ENCODE assay signal across 1 cellular context in genomic region chr9:34379334-34380033, GRCh38.
TF ChIP-seq lines count a peak whose summit lies in the region.

No MANE protein-coding gene starts in this region.

TF ChIP-seq in HepG2, 621 proteins besides CTCF, POLR2A, EP300 and RAD21 (continued from another document and continues in another):
- TF ChIP-seq ZNF574 (CRISPR knock-in tag; IDR thresholded peaks at IDR 0.05): no peak
- TF ChIP-seq REXO4 (CRISPR knock-in tag; IDR thresholded peaks at IDR 0.05; ENCODE audit: borderline replicate concordance): no peak
- TF ChIP-seq FUBP1 (CRISPR knock-in tag; IDR thresholded peaks at IDR 0.05; ENCODE audit: borderline replicate concordance): no peak
- TF ChIP-seq ZNF83 (CRISPR knock-in tag; IDR thresholded peaks at IDR 0.05; ENCODE audit: borderline replicate concordance): no peak
- no peak for TF ChIP-seq FIP1L1 (IDR thresholded peaks at IDR 0.05; ENCODE audit: borderline replicate concordance, insufficient read depth, low read depth, low read length)
- TF ChIP-seq CENPT (CRISPR knock-in tag; IDR thresholded peaks at IDR 0.05; ENCODE audit: low read depth): no peak
- TF ChIP-seq SATB2 (CRISPR knock-in tag; IDR thresholded peaks at IDR 0.05): no peak
- TF ChIP-seq ZNF138 (CRISPR knock-in tag; IDR thresholded peaks at IDR 0.05; ENCODE audit: low read depth): no peak
- no peak; the same call in 1 of the 2 replicates for TF ChIP-seq ZNF335 (CRISPR knock-in tag; IDR thresholded peaks at IDR 0.05)
- peak; percentile 75; the same call in 1 of the 2 replicates for TF ChIP-seq ZSCAN29 (CRISPR knock-in tag; conservative IDR thresholded peaks at IDR 0.05)
- no peak for TF ChIP-seq CEBPB (IDR thresholded peaks at IDR 0.05; ENCODE audit: borderline replicate concordance, low read depth, low read length)
- TF ChIP-seq ZBTB46 (CRISPR knock-in tag; IDR thresholded peaks at IDR 0.05; ENCODE audit: borderline replicate concordance): no peak
- peak; percentile 49 for TF ChIP-seq ERF (CRISPR knock-in tag; IDR thresholded peaks at IDR 0.05)
- TF ChIP-seq MXD1 (CRISPR knock-in tag; IDR thresholded peaks at IDR 0.05): no peak
- 0 out of 2 replicates have a peak, but pooled peaks have one; percentile 54 for TF ChIP-seq ZNF280D (CRISPR knock-in tag; IDR thresholded peaks at IDR 0.05)
- TF ChIP-seq RORA (CRISPR knock-in tag; IDR thresholded peaks at IDR 0.05): no peak
- no peak for TF ChIP-seq ZNF589 (CRISPR knock-in tag; conservative IDR thresholded peaks at IDR 0.05)
- TF ChIP-seq ZNF232 (CRISPR knock-in tag; IDR thresholded peaks at IDR 0.05; ENCODE audit: borderline replicate concordance): 0 out of 2 replicates have a peak, but pooled peaks have one; percentile 71
- no peak for TF ChIP-seq PRDM15 (CRISPR knock-in tag; IDR thresholded peaks at IDR 0.05)
- no peak for TF ChIP-seq ZNF609 (CRISPR knock-in tag; IDR thresholded peaks at IDR 0.05; ENCODE audit: borderline replicate concordance)
- no peak for TF ChIP-seq PTBP1 (IDR thresholded peaks at IDR 0.05; ENCODE audit: low read depth, low read length, poor library complexity, severe bottlenecking)
- TF ChIP-seq MTA1 (CRISPR knock-in tag; IDR thresholded peaks at IDR 0.05; ENCODE audit: borderline replicate concordance): no peak
- no peak for TF ChIP-seq ZSCAN22 (CRISPR knock-in tag; IDR thresholded peaks at IDR 0.05)
- no peak for TF ChIP-seq ZNF124 (CRISPR knock-in tag; IDR thresholded peaks at IDR 0.05)
- TF ChIP-seq CHD2 (IDR thresholded peaks at IDR 0.05; ENCODE audit: low read depth, low read length): no peak
- TF ChIP-seq ZC3H4 (CRISPR knock-in tag; IDR thresholded peaks at IDR 0.05; ENCODE audit: borderline replicate concordance): no peak
- TF ChIP-seq SNAPC4 (CRISPR knock-in tag; IDR thresholded peaks at IDR 0.05): no peak
- no peak; the same call in 1 of the 2 replicates for TF ChIP-seq FOXK1 (CRISPR knock-in tag; IDR thresholded peaks at IDR 0.05; ENCODE audit: borderline replicate concordance, low read depth)
- TF ChIP-seq GZF1 (CRISPR knock-in tag; IDR thresholded peaks at IDR 0.05): no peak
